In the genomic region with DNA sequence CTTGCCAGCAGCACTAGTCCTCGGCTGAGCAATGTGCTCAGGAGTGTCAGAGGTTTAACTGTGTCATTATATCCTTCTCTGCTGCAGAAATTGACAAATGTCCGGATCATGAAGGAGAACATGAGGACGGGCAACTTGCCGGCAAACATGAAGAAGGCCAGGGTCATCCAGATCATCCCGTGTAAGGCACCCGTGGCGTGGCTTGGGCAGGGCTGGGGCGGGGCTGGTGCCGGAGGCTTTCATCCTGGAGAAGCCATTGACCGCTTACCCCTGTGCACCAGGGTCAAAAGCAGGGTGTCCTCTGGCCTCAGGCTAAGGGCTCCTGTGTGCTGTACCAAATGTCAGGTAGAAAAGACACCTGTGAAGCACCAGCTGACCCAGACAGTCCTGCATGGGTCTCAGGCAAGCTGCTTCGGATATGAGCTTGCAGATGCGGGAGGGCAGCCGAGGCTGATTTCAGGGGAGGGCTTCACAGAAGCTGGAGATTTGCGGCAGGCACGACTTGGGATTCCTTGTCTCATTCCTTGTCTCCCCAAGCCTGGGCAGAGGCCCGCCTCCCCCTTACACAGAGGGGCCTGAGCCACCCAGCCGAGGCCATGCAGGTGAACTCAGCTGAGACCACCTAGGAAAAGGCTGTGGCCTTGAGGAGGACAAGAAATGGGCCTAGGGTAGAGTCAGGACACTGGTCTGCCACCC, we compare ENCODE assay signal across 29 cellular contexts. TPM values are rescaled to one million over a fixed set of nuclear protein-coding genes. Genes with fewer than 3 reads are reported as not detected.
DNase-seq lines count a peak whose midpoint lies in the region; ATAC-seq, FAIRE-seq and TF ChIP-seq lines count a peak whose summit lies in the region.
"Had no signal": no experiment of that assay in that cellular context is flagged by ENCODE, and none has a peak within 500 bp of the region (broad histone marks: within the 10 kb centered on the region; RNA-seq: fewer than 3 reads in every experiment).

No MANE protein-coding gene starts in this region.

- TF ChIP-seq RAD21 in H1 (IDR thresholded peaks at IDR 0.05 in 1 of 2, conservative IDR thresholded peaks at IDR 0.05 in 1 of 2; ENCODE audit: low read depth in 2 of 2, low read length in 2 of 2) = no peak

- peak overlapping the region; percentile 22 for H3K27ac Mint-ChIP-seq in activated naive CD4-positive, alpha-beta T cell treated with anti-CD3 and anti-CD28 coated beads, Interleukin-2, amount 10 ng/mL, durations not matched to agents 7 days and 5 days
- H3K27ac Mint-ChIP-seq in activated naive CD4-positive, alpha-beta T cell treated with anti-CD3 and anti-CD28 coated beads for 36 hours = no peak overlapping the region
- peak overlapping the region in 1 of 10 donors; percentile 73 for H3K27ac Mint-ChIP-seq in naive thymus-derived CD8-positive, alpha-beta T cell
- H3K27ac Mint-ChIP-seq: activated naive CD4-positive, alpha-beta T cell treated with anti-CD3 and anti-CD28 coated beads, Interleukin-2, amount 50 U/mL, for 24 hours; CD8-positive, alpha-beta T cell; stimulated activated naive B cell treated with anti-CD40 and anti-IgM and Interleukin-4, amounts not matched to agents 10 μg/mL and 1 μg/mL and 100 μg/mL, for 72 hours had no signal

- H3K79me2 ChIP-seq in H1 (ENCODE audit: control insufficient read depth in 1 of 2, insufficient read depth in 2 of 2, low read length in 2 of 2) = no peaks in the 10 kb centered on the region

- H2BK15ac ChIP-seq in H1 (ENCODE audit: low read length) (no peak overlapping the region), neuronal stem cell (ENCODE audit: low read length) (peak overlapping the region; percentile 73)

- H4K91ac ChIP-seq in H1 (replicated peaks; ENCODE audit: insufficient read length, low read length) (no peak overlapping the region), neuronal stem cell (ENCODE audit: low read depth, low read length, poor library complexity) (no peak overlapping the region)

- H3K9ac ChIP-seq in H1 (replicated peaks in 1 of 4; ENCODE audit: extremely low read depth in 1 of 4, low read depth in 3 of 4, low read length in 3 of 4) (no peak overlapping the region; a peak in 1 of 7 replicates), neuronal stem cell (ENCODE audit: low read depth, low read length, poor library complexity) (no peak overlapping the region), colonic mucosa (ENCODE audit: low read depth in 2 of 2, low read length in 2 of 2) (no peak overlapping the region)
- H3K9ac ChIP-seq: GM23248 had no signal

- TF ChIP-seq EP300 in H1 (IDR thresholded peaks at IDR 0.05; ENCODE audit: borderline replicate concordance in 1 of 2, low read depth in 2 of 2, low read length in 2 of 2) = no peak

- POLR2A ChIA-PET in H1 (lab: Charles Lee; ENCODE audit: partially characterized antibody) = no interaction called here
- POLR2A ChIA-PET in naive thymus-derived CD8-positive, alpha-beta T cell (lab: Charles Lee) = interaction anchor here (1.8 kb wide), 1 partner anchor 36 kb away, joined by 9 read pairs; no protein-coding TSS in a partner anchor

- peaks cover 0 to 7% of the 10 kb centered on the region in 2 experiments for H4K20me1 ChIP-seq in H1 (replicated peaks in 1 of 2; ENCODE audit: control insufficient read depth in 1 of 2, insufficient read depth in 2 of 2, low read length in 2 of 2)

- H2BK12ac ChIP-seq in H1 (ENCODE audit: low read depth, low read length) (no peak overlapping the region), neuronal stem cell (ENCODE audit: low read length) (no peak overlapping the region)

- H2BK120ac ChIP-seq in H1 (replicated peaks; ENCODE audit: low read depth, low read length) = no peak overlapping the region
- H2BK120ac ChIP-seq in neuronal stem cell (ENCODE audit: low read depth, low read length) = no peak overlapping the region

- H3K27ac ChIP-seq in H1 (ENCODE audit: low read depth, low read length) = no peak overlapping the region
- H3K27ac ChIP-seq in neuronal stem cell (replicated peaks; ENCODE audit: low read length) = no peak overlapping the region
- H3K27ac ChIP-seq in aorta (ENCODE audit: low read depth in 1 of 2, low read length in 2 of 2) = no peak overlapping the region
- no peak overlapping the region for H3K27ac ChIP-seq in colonic mucosa
- H3K27ac ChIP-seq: A549, GM23248, left lung, WERI-Rb-1 had no signal

- TF ChIP-seq POLR2A in H1 (IDR thresholded peaks at IDR 0.05; ENCODE audit: control extremely low read depth in 1 of 2, low read depth in 2 of 2, low read length in 2 of 2) = no peak

- H3K23ac ChIP-seq in H1 (ENCODE audit: insufficient read length) = no peak overlapping the region
- H3K23ac ChIP-seq in neuronal stem cell (ENCODE audit: low read depth, low read length, poor library complexity) = peak overlapping the region; percentile 17

- no peak for TF ChIP-seq CTCF in H1 (IDR thresholded peaks at IDR 0.05; ENCODE audit: control extremely low read depth in 1 of 3, insufficient read depth in 1 of 3, low read depth in 1 of 3, low read length in 3 of 3)
- TF ChIP-seq CTCF in colonic mucosa (IDR thresholded peaks at IDR 0.05) = no peak

- 92% methylated on average over 16 of the region's 17 CpGs; no CpG with 5 or more reads in 1 of the 2 experiments for WGBS in H1 (ENCODE audit: extremely low coverage in 1 of 2, insufficient coverage in 1 of 2, insufficient read length in 1 of 2, insufficient replicate concordance in 2 of 2, low coverage in 1 of 2, low lambda C conversion rate in 2 of 2, missing lambda C conversion rate in 1 of 2), 2 experiments
- no CpG with 5 or more reads among the region's 17 CpGs for WGBS in neuronal stem cell (ENCODE audit: extremely low coverage in 2 of 2, insufficient read length in 2 of 2, insufficient replicate concordance in 1 of 2), 2 donors
- 92 to 95% methylated on average over 17 of the region's 17 CpGs for WGBS in aorta, 2 donors

- H2BK5ac ChIP-seq in H1 (ENCODE audit: low read depth, low read length) (no peak overlapping the region), neuronal stem cell (ENCODE audit: low read length) (no peak overlapping the region)

- H3K9me3 ChIP-seq in H1 (ENCODE audit: insufficient read depth in 2 of 2, low read depth in 1 of 2, low read length in 1 of 2) = no peaks in the 10 kb centered on the region
- peaks cover 0 to 7% of the 10 kb centered on the region in 2 donors for H3K9me3 ChIP-seq in neuronal stem cell (replicated peaks in 1 of 2; ENCODE audit: control insufficient read depth in 2 of 2, insufficient read depth in 1 of 2, low read depth in 1 of 2, low read length in 2 of 2)
- no peaks in the 10 kb centered on the region for H3K9me3 ChIP-seq in aorta (ENCODE audit: control insufficient read depth, low read length)
- no peaks in the 10 kb centered on the region for H3K9me3 ChIP-seq in colonic mucosa
- H3K9me3 ChIP-seq: A549, left lung had no signal

- H3K14ac ChIP-seq in H1 (ENCODE audit: insufficient read length) = no peak overlapping the region
- no peak overlapping the region for H3K14ac ChIP-seq in neuronal stem cell (ENCODE audit: low read length)

- FAIRE-seq in H1 (lab: Jason Lieb, UNC) = no peak
- FAIRE-seq: A549, colon, HTR-8/SVneo had no signal

- H3K79me1 ChIP-seq in H1 (ENCODE audit: low read depth, low read length) (0 out of 2 replicates have a peak, but pooled peaks cover 2% of the 10 kb centered on the region), neuronal stem cell (ENCODE audit: low read depth, low read length) (peaks cover 5% of the 10 kb centered on the region)

- intact Hi-C loops in activated naive CD4-positive, alpha-beta T cell treated with anti-CD3 and anti-CD28 coated beads for 36 hours (cut with micrococcal nuclease) = no loop called here
- intact Hi-C loops in aorta (cut with DNase I) = loop anchor here in 1 of 2 donors (5.0 kb wide), 1 partner anchor 179 kb away; the partner anchor contains the start of gene CLRN3
- intact Hi-C loops in colonic mucosa (cut with DNase I) = loop anchor here (5.0 kb wide), 1 partner anchor 204 kb away; no protein-coding TSS in a partner anchor

- H4K8ac ChIP-seq in H1 (ENCODE audit: extremely low read depth, insufficient read depth, low read length) = peak overlapping the region; percentile 15; the same call in 1 of the 2 replicates
- no peak overlapping the region for H4K8ac ChIP-seq in neuronal stem cell (ENCODE audit: low read depth, low read length)

- H3K4me2 ChIP-seq in H1 (ENCODE audit: insufficient read depth in 1 of 2, low read depth in 2 of 2, low read length in 2 of 2) = no peak overlapping the region
- no peak overlapping the region for H3K4me2 ChIP-seq in neuronal stem cell (ENCODE audit: insufficient read depth, low read length, poor library complexity, severe bottlenecking)
- H3K4me2 ChIP-seq: A549 had no signal

- H2AFZ ChIP-seq in H1 (ENCODE audit: low read length) (no peak overlapping the region), neuronal stem cell (ENCODE audit: low read length) (no peak overlapping the region)
- H2AFZ ChIP-seq: GM23248 had no signal

- no peaks in the 10 kb centered on the region for H3K36me3 ChIP-seq in H1 (ENCODE audit: control insufficient read depth in 2 of 4, insufficient read depth in 4 of 4, low read length in 3 of 4)
- peaks cover 0 to 6% of the 10 kb centered on the region in 2 donors for H3K36me3 ChIP-seq in neuronal stem cell (replicated peaks in 1 of 2; ENCODE audit: control insufficient read depth in 2 of 2, insufficient read depth in 2 of 2, low read length in 2 of 2)
- peaks cover 0 to 3% of the 10 kb centered on the region in 2 donors for H3K36me3 ChIP-seq in aorta (ENCODE audit: control insufficient read depth in 1 of 2, insufficient read depth in 2 of 2, low read length in 1 of 2)
- peaks cover 3% of the 10 kb centered on the region for H3K36me3 ChIP-seq in colonic mucosa
- H3K36me3 ChIP-seq: WERI-Rb-1 had no signal

- ATAC-seq in aorta (ENCODE audit: low FRiP score) = no peak
- ATAC-seq in naive thymus-derived CD8-positive, alpha-beta T cell = no peak
- ATAC-seq: activated T-cell treated with anti-CD3 and anti-CD28 coated beads, Interleukin-2, amount 50 U/mL, for 4 hours; CD8-positive, alpha-beta T cell; effector memory CD8-positive, alpha-beta T cell; left lung; stimulated activated naive B cell treated with anti-CD40 and anti-IgM and Interleukin-4, amounts not matched to agents 10 μg/mL and 1 μg/mL and 100 μg/mL, for 72 hours had no signal

- no peak overlapping the region for H2AK5ac ChIP-seq in H1 (ENCODE audit: low read depth, low read length)
- H2AK5ac ChIP-seq in neuronal stem cell (ENCODE audit: low read depth, low read length) = peak overlapping the region; percentile 13

- no peak overlapping the region for H4K5ac ChIP-seq in H1 (ENCODE audit: insufficient read length, low read depth, low read length)

- no peak overlapping the region for H3K56ac ChIP-seq in H1 (replicated peaks; ENCODE audit: insufficient read length, low read depth, low read length)

- H3K27me3 ChIP-seq in H1 (replicated peaks in 1 of 4; ENCODE audit: control insufficient read depth in 3 of 4, extremely low read depth in 1 of 4, insufficient read depth in 3 of 4, low read length in 3 of 4) = 0 out of 7 replicates have a peak, but pooled peaks cover 0 to 2% (median 0%) of the 10 kb centered on the region in 4 experiments
- peaks cover 0 to 6% (median 3%) of the 10 kb centered on the region in 3 experiments for H3K27me3 ChIP-seq in neuronal stem cell (ENCODE audit: control insufficient read depth in 3 of 3, insufficient read depth in 3 of 3, low read depth in 1 of 3, low read length in 3 of 3)
- no peaks in the 10 kb centered on the region for H3K27me3 ChIP-seq in aorta (ENCODE audit: control insufficient read depth in 1 of 2, insufficient read depth in 2 of 2, low read length in 1 of 2)
- no peaks in the 10 kb centered on the region for H3K27me3 ChIP-seq in colonic mucosa
- H3K27me3 ChIP-seq: left lung had no signal

- H3K23me2 ChIP-seq in H1 (ENCODE audit: low read depth, low read length) = peaks cover 8% of the 10 kb centered on the region; the same call in 1 of the 2 replicates

- DNase-seq in activated naive CD4-positive, alpha-beta T cell treated with anti-CD3 and anti-CD28 coated beads, Interleukin-2, amount 10 ng/mL, durations not matched to agents 7 days and 5 days = peak; percentile 14
- DNase-seq in activated naive CD4-positive, alpha-beta T cell treated with anti-CD3 and anti-CD28 coated beads for 36 hours = no peak
- DNase-seq in H1 (ENCODE audit: low read depth in 1 of 2, low spot score in 2 of 2) = no peak
- DNase-seq in neuronal stem cell (ENCODE audit: low spot score) = no peak
- peak; percentile 45 to 68 for DNase-seq in aorta
- DNase-seq in naive thymus-derived CD8-positive, alpha-beta T cell = no peak
- DNase-seq in stimulated activated CD4-positive, alpha-beta T cell treated with anti-CD3 and anti-CD28 coated beads, Interleukin-4, amount 100 ng/mL, for 24 hours = no peak
- DNase-seq in colonic mucosa = no peak
- DNase-seq: activated CD4-positive, alpha-beta T cell treated with anti-CD3 and anti-CD28 coated beads for 48 hours; activated T-cell treated with anti-CD3 and anti-CD28 coated beads, Interleukin-2, amount 50 U/mL, for 4 hours; amygdala; CD8-positive, alpha-beta T cell; effector memory CD8-positive, alpha-beta T cell; erythroblast; GM23248; left lung; mesendoderm; NCI-H1048; NCI-H187 treated with DMSO at 0.1 percent for 48 hours; NCI-H2171; NCI-H510A; RPMI8226; stimulated activated naive B cell treated with anti-CD40 and anti-IgM and Interleukin-4, amounts not matched to agents 10 μg/mL and 1 μg/mL and 100 μg/mL, for 72 hours; T1000; WERI-Rb-1 had no signal

- peaks cover 6% of the 10 kb centered on the region for H3K9me3 Mint-ChIP-seq in activated naive CD4-positive, alpha-beta T cell treated with anti-CD3 and anti-CD28 coated beads, Interleukin-2, amount 10 ng/mL, durations not matched to agents 7 days and 5 days
- H3K9me3 Mint-ChIP-seq in activated naive CD4-positive, alpha-beta T cell treated with anti-CD3 and anti-CD28 coated beads for 36 hours = peaks cover 4% of the 10 kb centered on the region
- no peaks in the 10 kb centered on the region for H3K9me3 Mint-ChIP-seq in naive thymus-derived CD8-positive, alpha-beta T cell
- H3K9me3 Mint-ChIP-seq: activated naive CD4-positive, alpha-beta T cell treated with anti-CD3 and anti-CD28 coated beads, Interleukin-2, amount 50 U/mL, for 24 hours; activated T-cell treated with anti-CD3 and anti-CD28 coated beads, Interleukin-2, amount 50 U/mL, for 4 hours; CD8-positive, alpha-beta T cell; effector memory CD8-positive, alpha-beta T cell; stimulated activated naive B cell treated with anti-CD40 and anti-IgM and Interleukin-4, amounts not matched to agents 10 μg/mL and 1 μg/mL and 100 μg/mL, for 72 hours had no signal

- peaks cover 72% of the 10 kb centered on the region for H3K36me3 Mint-ChIP-seq in activated naive CD4-positive, alpha-beta T cell treated with anti-CD3 and anti-CD28 coated beads, Interleukin-2, amount 10 ng/mL, durations not matched to agents 7 days and 5 days
- H3K36me3 Mint-ChIP-seq in activated naive CD4-positive, alpha-beta T cell treated with anti-CD3 and anti-CD28 coated beads for 36 hours (ENCODE audit: low read depth) = peaks cover 38% of the 10 kb centered on the region
- peaks cover 14 to 87% (median 34%) of the 10 kb centered on the region in 3 donors for H3K36me3 Mint-ChIP-seq in naive thymus-derived CD8-positive, alpha-beta T cell

- H3K18ac ChIP-seq in H1 (ENCODE audit: extremely low read depth, low read length) (no peak overlapping the region), neuronal stem cell (ENCODE audit: low read length) (no peak overlapping the region)

- no peak overlapping the region for H2BK20ac ChIP-seq in H1 (ENCODE audit: low read length)

- H3K4me1 ChIP-seq in H1 (replicated peaks in 1 of 4; ENCODE audit: control insufficient read depth in 3 of 4, insufficient read depth in 4 of 4, low read length in 3 of 4) (peaks cover 0 to 3% (median 0%) of the 10 kb centered on the region in 4 experiments; a peak in 1 of 7 replicates), neuronal stem cell (ENCODE audit: control insufficient read depth in 2 of 2, insufficient read depth in 1 of 2, low read depth in 1 of 2, low read length in 2 of 2) (peaks cover 0 to 4% of the 10 kb centered on the region in 2 donors), aorta (ENCODE audit: control insufficient read depth in 1 of 2, insufficient read depth in 2 of 2, low read length in 2 of 2) (no peaks in the 10 kb centered on the region), colonic mucosa (no peaks in the 10 kb centered on the region)
- H3K4me1 ChIP-seq: A549 had no signal

- H3K4ac ChIP-seq in H1 (replicated peaks; ENCODE audit: insufficient read length, low read depth, low read length) (no peak overlapping the region), neuronal stem cell (ENCODE audit: low read length) (no peak overlapping the region)

- CTCF ChIA-PET in activated naive CD4-positive, alpha-beta T cell treated with anti-CD3 and anti-CD28 coated beads, Interleukin-2, amount 10 ng/mL, durations not matched to agents 7 days and 5 days (lab: Charles Lee) = interaction anchor here (0.6 to 17.4 kb wide), 9 partner anchors 11 to 164 kb away, joined by 3 to 288 read pairs (median 4); partner anchors contain the start of gene PTPRE
- CTCF ChIA-PET in activated naive CD4-positive, alpha-beta T cell treated with anti-CD3 and anti-CD28 coated beads for 36 hours (lab: Charles Lee) = interaction anchor here (0.9 to 16.7 kb wide), 6 partner anchors 23 to 164 kb away, joined by 3 to 281 read pairs (median 6); partner anchors contain the start of gene PTPRE
- CTCF ChIA-PET in H1 (lab: Charles Lee; ENCODE audit: partially characterized antibody) = interaction anchor here (0.6 to 5.4 kb wide), 18 partner anchors 8 to 195 kb away, joined by 3 to 52 read pairs (median 12); partner anchors contain the start of gene PTPRE

- H3K4me3 ChIP-seq in H1 (ENCODE audit: extremely low read depth in 1 of 4, insufficient read depth in 2 of 4, low read depth in 3 of 4, low read length in 4 of 4) (no peak overlapping the region), neuronal stem cell (ENCODE audit: low read length in 2 of 2) (no peak overlapping the region), aorta (ENCODE audit: low read length in 2 of 2) (no peak overlapping the region), colonic mucosa (no peak overlapping the region)
- H3K4me3 ChIP-seq: A549, GM23248, left lung had no signal

- H3K27me3 Mint-ChIP-seq in activated naive CD4-positive, alpha-beta T cell treated with anti-CD3 and anti-CD28 coated beads, Interleukin-2, amount 10 ng/mL, durations not matched to agents 7 days and 5 days = no peaks in the 10 kb centered on the region
- H3K27me3 Mint-ChIP-seq in activated naive CD4-positive, alpha-beta T cell treated with anti-CD3 and anti-CD28 coated beads for 36 hours (ENCODE audit: low read depth) = no peaks in the 10 kb centered on the region
- no peaks in the 10 kb centered on the region for H3K27me3 Mint-ChIP-seq in naive thymus-derived CD8-positive, alpha-beta T cell
- H3K27me3 Mint-ChIP-seq: activated naive CD4-positive, alpha-beta T cell treated with anti-CD3 and anti-CD28 coated beads, Interleukin-2, amount 50 U/mL, for 24 hours; effector memory CD8-positive, alpha-beta T cell; stimulated activated naive B cell treated with anti-CD40 and anti-IgM and Interleukin-4, amounts not matched to agents 10 μg/mL and 1 μg/mL and 100 μg/mL, for 72 hours had no signal

- no peak overlapping the region for H3K4me3 Mint-ChIP-seq in activated naive CD4-positive, alpha-beta T cell treated with anti-CD3 and anti-CD28 coated beads, Interleukin-2, amount 10 ng/mL, durations not matched to agents 7 days and 5 days
- H3K4me3 Mint-ChIP-seq in activated naive CD4-positive, alpha-beta T cell treated with anti-CD3 and anti-CD28 coated beads for 36 hours = no peak overlapping the region
- no peak overlapping the region for H3K4me3 Mint-ChIP-seq in naive thymus-derived CD8-positive, alpha-beta T cell
- H3K4me3 Mint-ChIP-seq: activated naive CD4-positive, alpha-beta T cell treated with anti-CD3 and anti-CD28 coated beads, Interleukin-2, amount 50 U/mL, for 24 hours; activated T-cell treated with anti-CD3 and anti-CD28 coated beads, Interleukin-2, amount 50 U/mL, for 4 hours; CD8-positive, alpha-beta T cell; effector memory CD8-positive, alpha-beta T cell; stimulated activated naive B cell treated with anti-CD40 and anti-IgM and Interleukin-4, amounts not matched to agents 10 μg/mL and 1 μg/mL and 100 μg/mL, for 72 hours had no signal

- H3K4me1 Mint-ChIP-seq in activated naive CD4-positive, alpha-beta T cell treated with anti-CD3 and anti-CD28 coated beads, Interleukin-2, amount 10 ng/mL, durations not matched to agents 7 days and 5 days = peaks cover 33% of the 10 kb centered on the region
- peaks cover 19% of the 10 kb centered on the region for H3K4me1 Mint-ChIP-seq in activated naive CD4-positive, alpha-beta T cell treated with anti-CD3 and anti-CD28 coated beads for 36 hours (ENCODE audit: low read depth)
- H3K4me1 Mint-ChIP-seq in naive thymus-derived CD8-positive, alpha-beta T cell = peaks cover 10 to 30% (median 25%) of the 10 kb centered on the region in 4 donors

RNA-seq across cellular contexts. Expression of gene MKI67, which starts 55.4 kb away (rescaled TPM):
- total RNA-seq in activated naive CD4-positive, alpha-beta T cell treated with anti-CD3 and anti-CD28 coated beads for 36 hours = 100 to 1,000 TPM; 266 to 273 TPM
- 83.3 and 85.1 TPM in 2 replicates for total RNA-seq in H1 (2021; fragmentation: NEBNext Ultra II Directional; extraction: Animal tissue kit (Norgen Biotek cat#: 25700))
- polyA plus RNA-seq in H1 (2011; rRNA removed) (13.0 and 15.8 TPM in 2 replicates), aorta (under 1 TPM; 0.03 to 0.50 TPM)
- polyA plus RNA-seq in H1 (2011; cell fraction: cytosol; rRNA removed) = 16.1 TPM
- polyA plus RNA-seq in H1 (2011; cell fraction: nucleus; rRNA removed) = 49.0 TPM
- 30.5 to 46.1 TPM (median 38.1 TPM) in 4 replicates for polyA plus RNA-seq in H1 (2012, experiment 1 of 2)
- 2.3 TPM for polyA plus RNA-seq in H1 (2012, experiment 2 of 2)
- 51.4 TPM for polyA plus RNA-seq in H1 (2013, experiment 1 of 2)
- polyA plus RNA-seq in H1 (2013, experiment 2 of 2) = 46.2 TPM
- 23.9 and 34.5 TPM in 2 replicates for polyA minus RNA-seq in H1 (2011; rRNA and poly(A)+ RNA removed)
- polyA minus RNA-seq in H1 (2011; cell fraction: cytosol; rRNA and poly(A)+ RNA removed) = 30.2 TPM
- polyA minus RNA-seq in H1 (2011; cell fraction: nucleus; rRNA and poly(A)+ RNA removed) = 70.5 TPM
- 42.4 TPM for polyA plus RNA-seq in neuronal stem cell (2013, experiment 1 of 2)
- 41.6 TPM for polyA plus RNA-seq in neuronal stem cell (2013, experiment 2 of 2)
- total RNA-seq in aorta (1 to 10 TPM; 1.2 to 4.2 TPM), colonic mucosa (100 to 1,000 TPM in 1 of 2 donors, 10 to 100 TPM in 1; 40.2 to 148 TPM)
- under 1 TPM; 0.08 to 0.34 TPM for total RNA-seq in naive thymus-derived CD8-positive, alpha-beta T cell
- polyA plus RNA-seq in naive thymus-derived CD8-positive, alpha-beta T cell = 1 to 10 TPM in 1 of 3 donors, under 1 TPM in 1, not detected in 1; 0.77 to 2.4 TPM

Comparison
In these comparisons a context has a peak if more than half of its experiments do, and no peak if none do; other contexts are left out.
1. DNase-seq: peak in activated naive CD4-positive, alpha-beta T cell treated with anti-CD3 and anti-CD28 coated beads, Interleukin-2, amount 10 ng/mL, durations not matched to agents 7 days and 5 days (single experiment) and aorta (2 of 2); none in activated naive CD4-positive, alpha-beta T cell treated with anti-CD3 and anti-CD28 coated beads for 36 hours (single experiment), H1 (0 of 2), neuronal stem cell (single experiment), naive thymus-derived CD8-positive, alpha-beta T cell (0 of 10), stimulated activated CD4-positive, alpha-beta T cell treated with anti-CD3 and anti-CD28 coated beads, Interleukin-4, amount 100 ng/mL, for 24 hours (single experiment) and colonic mucosa (single experiment).
2. RNA of gene MKI67, which starts 55.4 kb away (total RNA-seq): 266 to 273 TPM in activated naive CD4-positive, alpha-beta T cell treated with anti-CD3 and anti-CD28 coated beads for 36 hours, 40.2 to 148 TPM in colonic mucosa and 83.3 to 85.1 TPM in H1; 1.2 to 4.2 TPM in aorta and 0.08 to 0.34 TPM in naive thymus-derived CD8-positive, alpha-beta T cell; every median in the first group is over 4 times any median in the second.